ENCODE assay signal across 1 cellular context in genomic region chr20:2742934-2743559, GRCh38.
A peak's percentile ranks its signal among the peaks of the same experiment; 100 is the strongest.
TF ChIP-seq lines count a peak whose summit lies in the region.

No MANE protein-coding gene starts in this region.

TF ChIP-seq in GM12878, 131 proteins besides CTCF, POLR2A, EP300 and RAD21 (continued from another document):
- TF ChIP-seq BMI1 (IDR thresholded peaks at IDR 0.05; ENCODE audit: borderline replicate concordance): no peak
- no peak for TF ChIP-seq CBX3 (IDR thresholded peaks at IDR 0.05; ENCODE audit: borderline replicate concordance, low read depth)
- TF ChIP-seq GABPA (IDR thresholded peaks at IDR 0.05; ENCODE audit: low read depth): no peak
- no peak for TF ChIP-seq SUPT20H (IDR thresholded peaks at IDR 0.05; ENCODE audit: borderline replicate concordance, control insufficient read depth, low read depth, low read length)
- peak; percentile 50; the same call in 1 of the 2 replicates for TF ChIP-seq YY1 (IDR thresholded peaks at IDR 0.05; ENCODE audit: low read depth, low read length)
- TF ChIP-seq TCF12 (IDR thresholded peaks at IDR 0.05; ENCODE audit: low read depth, low read length): no peak
- no peak for TF ChIP-seq NR2F1 (conservative IDR thresholded peaks at IDR 0.05)
- no peak for TF ChIP-seq YBX1 (IDR thresholded peaks at IDR 0.05)
- TF ChIP-seq SMC3 (IDR thresholded peaks at IDR 0.05; ENCODE audit: borderline replicate concordance, low read length): peak; percentile 67
- TF ChIP-seq RAD51 (IDR thresholded peaks at IDR 0.05): no peak
- no peak for TF ChIP-seq JUND (IDR thresholded peaks at IDR 0.05; ENCODE audit: low read depth, low read length)
- TF ChIP-seq, protein P1, sequence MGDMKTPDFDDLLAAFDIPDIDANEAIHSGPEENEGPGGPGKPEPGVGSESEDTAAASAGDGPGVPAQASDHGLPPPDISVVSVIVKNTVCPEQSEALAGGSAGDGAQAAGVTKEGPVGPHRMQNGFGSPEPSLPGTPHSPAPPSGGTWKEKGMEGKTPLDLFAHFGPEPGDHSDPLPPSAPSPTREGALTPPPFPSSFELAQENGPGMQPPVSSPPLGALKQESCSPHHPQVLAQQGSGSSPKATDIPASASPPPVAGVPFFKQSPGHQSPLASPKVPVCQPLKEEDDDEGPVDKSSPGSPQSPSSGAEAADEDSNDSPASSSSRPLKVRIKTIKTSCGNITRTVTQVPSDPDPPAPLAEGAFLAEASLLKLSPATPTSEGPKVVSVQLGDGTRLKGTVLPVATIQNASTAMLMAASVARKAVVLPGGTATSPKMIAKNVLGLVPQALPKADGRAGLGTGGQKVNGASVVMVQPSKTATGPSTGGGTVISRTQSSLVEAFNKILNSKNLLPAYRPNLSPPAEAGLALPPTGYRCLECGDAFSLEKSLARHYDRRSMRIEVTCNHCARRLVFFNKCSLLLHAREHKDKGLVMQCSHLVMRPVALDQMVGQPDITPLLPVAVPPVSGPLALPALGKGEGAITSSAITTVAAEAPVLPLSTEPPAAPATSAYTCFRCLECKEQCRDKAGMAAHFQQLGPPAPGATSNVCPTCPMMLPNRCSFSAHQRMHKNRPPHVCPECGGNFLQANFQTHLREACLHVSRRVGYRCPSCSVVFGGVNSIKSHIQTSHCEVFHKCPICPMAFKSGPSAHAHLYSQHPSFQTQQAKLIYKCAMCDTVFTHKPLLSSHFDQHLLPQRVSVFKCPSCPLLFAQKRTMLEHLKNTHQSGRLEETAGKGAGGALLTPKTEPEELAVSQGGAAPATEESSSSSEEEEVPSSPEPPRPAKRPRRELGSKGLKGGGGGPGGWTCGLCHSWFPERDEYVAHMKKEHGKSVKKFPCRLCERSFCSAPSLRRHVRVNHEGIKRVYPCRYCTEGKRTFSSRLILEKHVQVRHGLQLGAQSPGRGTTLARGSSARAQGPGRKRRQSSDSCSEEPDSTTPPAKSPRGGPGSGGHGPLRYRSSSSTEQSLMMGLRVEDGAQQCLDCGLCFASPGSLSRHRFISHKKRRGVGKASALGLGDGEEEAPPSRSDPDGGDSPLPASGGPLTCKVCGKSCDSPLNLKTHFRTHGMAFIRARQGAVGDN (IDR thresholded peaks at IDR 0.05): no peak
- no peak for TF ChIP-seq ZBED1 (IDR thresholded peaks at IDR 0.05; ENCODE audit: borderline replicate concordance)
- no peak for TF ChIP-seq MEF2A (IDR thresholded peaks at IDR 0.05; ENCODE audit: insufficient read depth, low read depth, low read length)
TF ChIP-seq in GM12878: peak in this region for 5.
